Comparison of ENCODE assay signal across 20 cellular contexts in genomic region chr2:8623958-8624591, GRCh38. TPM values are rescaled to one million over a fixed set of nuclear protein-coding genes. Genes with fewer than 3 reads are reported as not detected.
DNase-seq lines count a peak whose midpoint lies in the region; ATAC-seq, FAIRE-seq and TF ChIP-seq lines count a peak whose summit lies in the region.
"Had no signal": no experiment of that assay in that cellular context is flagged by ENCODE, and none has a peak within 500 bp of the region (broad histone marks: within the 10 kb centered on the region; RNA-seq: fewer than 3 reads in every experiment).

No MANE protein-coding gene starts in this region.

- H3K9ac ChIP-seq in HepG2 (ENCODE audit: insufficient read depth, low read depth, low read length) (peak overlapping the region; percentile 26), trophoblast cell (ENCODE audit: low read length) (no peak overlapping the region)

- H3K79me2 ChIP-seq in HepG2 (ENCODE audit: insufficient read depth, low read length) = peaks cover 21% of the 10 kb centered on the region
- H3K79me2 ChIP-seq in trophoblast cell (ENCODE audit: control insufficient read depth, insufficient read depth, low read length, poor library complexity) = no peaks in the 10 kb centered on the region

- no peak overlapping the region for H4K91ac ChIP-seq in trophoblast cell (ENCODE audit: low read depth, low read length)

- peaks cover 93% of the 10 kb centered on the region for H3K4me1 ChIP-seq in HepG2 (ENCODE audit: insufficient read depth, low read length)
- peaks cover 4 to 8% of the 10 kb centered on the region in 2 experiments for H3K4me1 ChIP-seq in trophoblast cell (ENCODE audit: control insufficient read depth in 1 of 2, insufficient read depth in 2 of 2, low read length in 2 of 2)

- CTCF ChIA-PET in HepG2 (lab: Yijun Ruan, JAX; ENCODE audit: low intra/inter-chr PET ratio, low total read pairs) = no interaction called here

- peaks cover 12% of the 10 kb centered on the region for H3K79me1 ChIP-seq in trophoblast cell (ENCODE audit: low read length)

- H3K27ac ChIP-seq in HepG2 (ENCODE audit: extremely low read length, insufficient read depth, low read length) (peak overlapping the region; percentile 84), trophoblast cell (ENCODE audit: low read depth, low read length) (no peak overlapping the region)
- H3K27ac ChIP-seq: 22Rv1, uterus had no signal

- in situ Hi-C loops in HepG2 (cut with HindIII; ENCODE audit: extremely low pct_ligation_motif_present, low pct_unique_long_range_greater_than_20kb) = no loop called here

- POLR2A ChIA-PET in HepG2 (lab: Yijun Ruan, JAX) = interaction anchor here (1.2 to 8.4 kb wide), 7 partner anchors 9 to 498 kb away, joined by 3 to 354 read pairs (median 37); partner anchors contain the start of gene ID2

- H4K8ac ChIP-seq in trophoblast cell (ENCODE audit: low read depth, low read length) = no peak overlapping the region

- no peak for TF ChIP-seq RAD21 in HepG2 (CRISPR knock-in tag; IDR thresholded peaks at IDR 0.05)

- peak; percentile 17; the same call in 1 of the 3 replicates for ATAC-seq in SK-N-SH treated with all-trans-retinoic acid at 6 μM for 48 hours
- no peak for ATAC-seq in HepG2
- no peak for ATAC-seq in HG03378 (IDR thresholded peaks at IDR 0.05; ENCODE audit: unreplicated experiment)
- ATAC-seq in HG03354 (IDR thresholded peaks at IDR 0.05; ENCODE audit: poor library complexity, severe bottlenecking, unreplicated experiment) = no peak
- ATAC-seq: activated CD4-positive, alpha-beta T cell treated with anti-CD3 and anti-CD28 coated beads for 36 hours; natural killer cell; Right ventricle myocardium inferior; T-cell had no signal

- no peaks in the 10 kb centered on the region for H4K20me1 ChIP-seq in HepG2 (ENCODE audit: insufficient read depth, low read length)

- no peak for TF ChIP-seq POLR2A in HepG2 (IDR thresholded peaks at IDR 0.05; ENCODE audit: insufficient read depth in 1 of 2, low read depth in 2 of 2, low read length in 2 of 2)

- H3K9me3 ChIP-seq in HepG2 (ENCODE audit: low read length) (no peaks in the 10 kb centered on the region), trophoblast cell (ENCODE audit: insufficient read depth, low read depth, low read length) (peaks cover 2% of the 10 kb centered on the region)
- H3K9me3 ChIP-seq: spleen, uterus had no signal

- peak overlapping the region; percentile 99 for H3K4me2 ChIP-seq in HepG2 (ENCODE audit: low read depth, low read length)
- no peak overlapping the region for H3K4me2 ChIP-seq in trophoblast cell (ENCODE audit: low read length)

- BruUV-seq in HepG2 (replicated peaks; lab: Mats Ljungman, UMichigan) = no TSS peak

- H4K12ac ChIP-seq in trophoblast cell (ENCODE audit: low read depth, low read length) = no peak overlapping the region

- TF ChIP-seq CTCF in HepG2 (CRISPR knock-in tag; IDR thresholded peaks at IDR 0.05) = no peak

- DNase-seq in NCI-H1105 treated with DMSO at 0.1 percent for 48 hours (lab: John Stamatoyannopoulos, UW) (peak; percentile 1), NCI-H1105 (lab: John Stamatoyannopoulos, UW) (no peak), HepG2 (ENCODE audit: low spot score) (no peak), trophoblast cell (no peak), GOT3 (lab: John Stamatoyannopoulos, UW) (no peak)
- DNase-seq: activated CD4-positive, alpha-beta T cell treated with anti-CD3 and anti-CD28 coated beads for 36 hours; Calu3; HCEC 1CT; natural killer cell; NCI-H1417 treated with DMSO at 0.1 percent for 48 hours; NCI-H2107; NCI-H524 treated with DMSO at 0.1 percent for 48 hours; spleen had no signal

- no peak overlapping the region for H3K18ac ChIP-seq in trophoblast cell (ENCODE audit: low read length)

- no peak overlapping the region for H3K14ac ChIP-seq in trophoblast cell (ENCODE audit: low read length)

- no peak overlapping the region for H2BK120ac ChIP-seq in trophoblast cell (ENCODE audit: insufficient read depth, low read length, poor library complexity)

- peak overlapping the region in 1 of 3 experiments; percentile 4; a peak in 1 of 6 replicates for H3K4me3 ChIP-seq in HepG2 (replicated peaks in 1 of 3; ENCODE audit: insufficient read depth in 1 of 3, low read depth in 2 of 3, low read length in 3 of 3)
- H3K4me3 ChIP-seq in trophoblast cell (ENCODE audit: low read depth, low read length) = peak overlapping the region; percentile 12
- H3K4me3 ChIP-seq: spleen, uterus had no signal

- 43% methylated on average over 8 of the region's 11 CpGs for WGBS in HepG2 (ENCODE audit: low lambda C conversion rate)
- no CpG with 5 or more reads among the region's 11 CpGs for WGBS in trophoblast cell (ENCODE audit: extremely low coverage, insufficient coverage, insufficient read length)

- TF ChIP-seq EP300 in HepG2 (IDR thresholded peaks at IDR 0.05; ENCODE audit: low read depth in 2 of 2, low read length in 2 of 2) (no peak), HepG2 (CRISPR knock-in tag; IDR thresholded peaks at IDR 0.05; ENCODE audit: borderline replicate concordance) (no peak)

- no peak overlapping the region for H3K23ac ChIP-seq in trophoblast cell (ENCODE audit: low read length)

- no peak overlapping the region for H2BK5ac ChIP-seq in trophoblast cell (ENCODE audit: low read depth, low read length, poor library complexity)

- no peaks in the 10 kb centered on the region for H3K36me3 ChIP-seq in HepG2 (replicated peaks in 1 of 2; ENCODE audit: control insufficient read depth in 1 of 2, insufficient read depth in 2 of 2, low read length in 2 of 2)
- H3K36me3 ChIP-seq in trophoblast cell (ENCODE audit: control insufficient read depth in 1 of 2, insufficient read depth in 2 of 2, low read length in 2 of 2) = no peaks in the 10 kb centered on the region
- H3K36me3 ChIP-seq: spleen, uterus had no signal

- H3K27me3 ChIP-seq in HepG2 (ENCODE audit: control insufficient read depth in 1 of 2, insufficient read depth in 2 of 2, low read length in 2 of 2) (no peaks in the 10 kb centered on the region; a peak in 1 of 5 replicates), trophoblast cell (ENCODE audit: insufficient read depth, low read length) (no peaks in the 10 kb centered on the region)
- H3K27me3 ChIP-seq: spleen, uterus had no signal

- H3K4ac ChIP-seq in trophoblast cell (ENCODE audit: low read depth, low read length) = no peak overlapping the region

- FAIRE-seq in HepG2 (lab: Jason Lieb, UNC) = no peak

- H2BK12ac ChIP-seq in trophoblast cell (ENCODE audit: low read length) = no peak overlapping the region

- peak overlapping the region; percentile 17 for H2AK5ac ChIP-seq in trophoblast cell (ENCODE audit: low read length)

- H2AFZ ChIP-seq in HepG2 (ENCODE audit: low read length) (no peak overlapping the region), trophoblast cell (ENCODE audit: insufficient read depth, low read length, poor library complexity) (no peak overlapping the region)

- intact Hi-C loops in HepG2 (cut with micrococcal nuclease; ENCODE audit: unreplicated experiment) = loop anchor here (10.0 kb wide), 1 partner anchor 209 kb away; no protein-coding TSS in a partner anchor

TF ChIP-seq in SK-N-SH treated with all-trans-retinoic acid at 6 μM for 48 hours, 23 proteins besides CTCF, POLR2A, EP300 and RAD21 (continues in another document):
- TF ChIP-seq ZFP3 (CRISPR knock-in tag; IDR thresholded peaks at IDR 0.05) (no peak), ZNF8 (CRISPR knock-in tag; IDR thresholded peaks at IDR 0.05) (no peak)

TF ChIP-seq in HepG2, 621 proteins besides CTCF, POLR2A, EP300 and RAD21 (continues in another document):
- TF ChIP-seq ZNF891 (CRISPR knock-in tag; IDR thresholded peaks at IDR 0.05) = peak; percentile 4; the same call in 1 of the 2 replicates
- no peak for TF ChIP-seq KLF9 (CRISPR knock-in tag; IDR thresholded peaks at IDR 0.05; ENCODE audit: low read depth)

RNA-seq across cellular contexts. Expression of gene ID2, which starts 57.8 kb away (rescaled TPM):
- 214 and 258 TPM in 2 replicates for total RNA-seq in HepG2 (2016; rRNA removed; fragmentation: Illumina TruSeq; extraction: Trizol)
- 123 and 125 TPM in 2 replicates for total RNA-seq in HepG2 (2016; cell fraction: cytosol; rRNA removed; fragmentation: Illumina TruSeq; extraction: Trizol; ENCODE audit: low read depth)
- total RNA-seq in HepG2 (2016; cell fraction: insoluble cytoplasmic fraction; rRNA removed; fragmentation: Illumina TruSeq; extraction: Trizol) = 231 and 299 TPM in 2 replicates
- 120 and 130 TPM in 2 replicates for total RNA-seq in HepG2 (2016; cell fraction: membrane; rRNA removed; fragmentation: Illumina TruSeq; extraction: Trizol)
- 161 and 168 TPM in 2 replicates for total RNA-seq in HepG2 (2016; cell fraction: nucleus; rRNA removed; fragmentation: Illumina TruSeq; extraction: Trizol)
- 610 and 719 TPM in 2 replicates for polyA plus RNA-seq in HepG2 (2011; rRNA removed)
- polyA plus RNA-seq in HepG2 (2011; cell fraction: cytosol; rRNA removed) = 553 and 655 TPM in 2 replicates
- 354 and 556 TPM in 2 replicates for polyA plus RNA-seq in HepG2 (2011; cell fraction: nucleus; rRNA removed)
- polyA plus RNA-seq in HepG2 (2012) = 144 and 150 TPM in 2 replicates
- polyA plus RNA-seq in HepG2 (2016; cell fraction: cytosol; fragmentation: Illumina TruSeq; extraction: Trizol; ENCODE audit: low read depth) = 39.6 and 40.9 TPM in 2 replicates
- 355 and 371 TPM in 2 replicates for polyA plus RNA-seq in HepG2 (2016; cell fraction: insoluble cytoplasmic fraction; fragmentation: Illumina TruSeq; extraction: Trizol; ENCODE audit: low read depth)
- 61.5 and 69.8 TPM in 2 replicates for polyA plus RNA-seq in HepG2 (2016; cell fraction: membrane; fragmentation: Illumina TruSeq; extraction: Trizol; ENCODE audit: low read depth)
- polyA plus RNA-seq in HepG2 (2016; cell fraction: nucleus; fragmentation: Illumina TruSeq; extraction: Trizol; ENCODE audit: insufficient read depth, low read depth) = 375 and 408 TPM in 2 replicates
- polyA minus RNA-seq in HepG2 (2011; rRNA and poly(A)+ RNA removed; ENCODE audit: low replicate concordance) = 143 and 451 TPM in 2 replicates
- polyA minus RNA-seq in HepG2 (2011; cell fraction: cytosol; rRNA and poly(A)+ RNA removed) = 138 and 177 TPM in 2 replicates
- polyA minus RNA-seq in HepG2 (2011; cell fraction: nucleus; rRNA and poly(A)+ RNA removed) = 115 and 276 TPM in 2 replicates
- polyA plus RNA-seq in trophoblast cell (2013) = 277 and 280 TPM in 2 replicates
